ENCODE assay signal across 22 cellular contexts in the genomic region with DNA sequence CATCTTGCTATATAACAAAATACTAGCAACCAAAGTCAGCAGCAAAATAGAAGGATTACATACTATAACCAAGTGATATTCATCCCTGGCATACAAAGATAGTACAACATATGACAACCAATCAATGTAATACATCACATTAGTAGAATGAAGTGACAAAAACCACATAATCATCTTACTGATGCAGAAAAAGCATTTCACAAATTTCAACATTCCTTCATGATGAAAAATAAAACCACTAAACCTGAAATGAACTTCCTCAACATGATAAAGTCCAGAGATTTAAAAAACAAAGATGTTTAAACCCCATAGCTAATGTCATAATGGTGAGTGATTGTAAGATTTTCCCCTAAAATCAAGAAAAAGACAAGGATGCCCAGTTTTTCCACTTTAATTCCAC.
DNase-seq lines count a peak whose midpoint lies in the region; ATAC-seq and TF ChIP-seq lines count a peak whose summit lies in the region.
"Had no signal": no experiment of that assay in that cellular context is flagged by ENCODE, and none has a peak within 500 bp of the region (broad histone marks: within the 10 kb centered on the region; RNA-seq: fewer than 3 reads in every experiment).

No MANE protein-coding gene starts in this region.

- no peak for ATAC-seq in GM19324 (IDR thresholded peaks at IDR 0.05; ENCODE audit: low FRiP score, unreplicated experiment)
- ATAC-seq: K562 had no signal

- in situ Hi-C loops in brain microvascular endothelial cell (cut with HindIII; ENCODE audit: low pct_ligation_motif_present, low sequenced_read_pairs) = no loop called here

- no peaks in the 10 kb centered on the region for H3K27me3 ChIP-seq in brain microvascular endothelial cell (replicated peaks)
- H3K27me3 ChIP-seq: SJCRH30 had no signal

- no peak for TF ChIP-seq CTCF in brain microvascular endothelial cell (IDR thresholded peaks at IDR 0.05; ENCODE audit: low read depth, low read length, missing control alignments)

- H3K4me3 ChIP-seq in brain microvascular endothelial cell (ENCODE audit: low read depth, low read length) = no peak overlapping the region
- H3K4me3 ChIP-seq: K562, SJCRH30 had no signal

- H3K36me3 ChIP-seq in brain microvascular endothelial cell (replicated peaks) = peaks cover 32% of the 10 kb centered on the region

- DNase-seq in EL (peak; percentile 21), NCI-H226 (peak; percentile 4), brain microvascular endothelial cell (no peak), kidney tubule cell (ENCODE audit: low spot score) (peak; percentile 14), NCI-H128 (lab: John Stamatoyannopoulos, UW; ENCODE audit: unreplicated experiment) (no peak), T-helper 9 cell (no peak), GM03348 (ENCODE audit: low spot score) (no peak)
- DNase-seq: C1 segment of cervical spinal cord; CD4-positive, alpha-beta memory T cell; COR-L47; H7; MM.1S; NCI-H1417; NCI-H1694 treated with DMSO at 0.1 percent for 48 hours; NCI-H2081; NCI-H2171; NCI-H345; NCI-H524; NCI-H774; SJCRH30 had no signal

- H3K27ac ChIP-seq in brain microvascular endothelial cell = peak overlapping the region; percentile 58
- H3K27ac ChIP-seq: SJCRH30 had no signal

Comparison
In these comparisons a context has a peak if more than half of its experiments do, and no peak if none do; other contexts are left out.
1. DNase-seq: peak in EL (single experiment), NCI-H226 (single experiment) and kidney tubule cell (single experiment); none in brain microvascular endothelial cell (single experiment), NCI-H128 (single experiment), T-helper 9 cell (single experiment) and GM03348 (single experiment).